Comparison of ENCODE assay signal across 8 cellular contexts in the genomic region with DNA sequence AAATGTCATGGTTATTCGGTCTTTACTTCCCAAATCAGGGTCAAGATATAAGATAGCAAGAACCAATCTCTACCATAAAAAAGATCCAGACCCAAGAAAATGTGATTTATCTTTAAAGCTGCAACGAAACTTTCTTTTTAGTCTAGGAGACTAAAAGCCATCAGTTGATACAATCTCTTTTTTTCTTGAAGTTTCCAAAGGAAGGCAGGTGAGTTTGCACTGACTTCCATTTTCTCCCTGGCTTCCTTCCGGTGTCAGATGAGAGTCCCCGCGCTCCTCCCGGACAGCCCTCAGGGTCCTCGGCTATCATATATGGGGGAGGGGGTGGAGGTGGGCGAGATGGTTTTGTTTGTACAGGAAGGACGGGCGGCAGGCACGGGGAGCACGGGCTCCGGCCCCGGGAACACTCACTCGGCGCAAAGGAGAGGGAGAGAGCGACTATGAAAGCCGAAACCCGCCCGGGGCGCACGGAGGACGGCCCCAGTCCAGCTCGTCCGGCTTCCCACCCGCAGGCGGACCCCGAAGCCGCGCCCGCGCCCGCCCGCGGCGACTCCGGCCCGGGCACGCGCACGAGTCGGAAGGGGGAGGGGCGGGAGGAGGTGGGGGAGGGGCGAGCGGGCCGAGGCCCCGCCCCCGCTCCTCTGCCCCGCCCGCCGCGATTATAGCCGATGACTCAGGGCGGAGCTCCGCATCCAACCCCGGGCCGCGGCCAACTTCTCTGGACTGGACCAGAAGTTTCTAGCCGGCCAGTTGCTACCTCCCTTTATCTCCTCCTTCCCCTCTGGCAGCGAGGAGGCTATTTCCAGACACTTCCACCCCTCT. TPM values are rescaled to one million over a fixed set of nuclear protein-coding genes. Genes with fewer than 3 reads are reported as not detected.
DNase-seq lines count a peak whose midpoint lies in the region; ATAC-seq and TF ChIP-seq lines count a peak whose summit lies in the region.

Gene BAG3 (plus strand): TSS at position 689 of the 822 bp plus-strand sequence. CDS start 296 bp downstream, outside the sequence.

- no peaks in the 10 kb centered on the region for H3K27me3 ChIP-seq in suprapubic skin

- 2% methylated on average over 29 of the region's 60 CpGs for WGBS in suprapubic skin

- H3K4me3 ChIP-seq in Jurkat, Clone E6-1 (ENCODE audit: low read length), result peak within 1 kb of the TSS; percentile 78
- H3K4me3 ChIP-seq in suprapubic skin, result peak within 1 kb of the TSS; percentile 85

- no peaks in the 10 kb centered on the region for H3K36me3 ChIP-seq in suprapubic skin

- H3K9me3 ChIP-seq in suprapubic skin, result no peaks in the 10 kb centered on the region

- peak within 1 kb of the TSS; percentile 93 to 97 for H3K27ac Mint-ChIP-seq in activated naive CD4-positive, alpha-beta T cell treated with anti-CD3 and anti-CD28 coated beads, Interleukin-2, amount 50 U/mL, for 72 hours

- ATAC-seq in GM21528 (IDR thresholded peaks at IDR 0.05; ENCODE audit: low FRiP score, unreplicated experiment), result peak; percentile 84
- peak; percentile 64 to 71 for ATAC-seq in activated naive CD4-positive, alpha-beta T cell treated with anti-CD3 and anti-CD28 coated beads, Interleukin-2, amount 50 U/mL, for 72 hours

- no peak for TF ChIP-seq CTCF in suprapubic skin (IDR thresholded peaks at IDR 0.05)

- H3K4me1 ChIP-seq in suprapubic skin, result peaks cover 30% of the 10 kb centered on the region

- TF ChIP-seq EP300 in suprapubic skin (IDR thresholded peaks at IDR 0.05), result no peak

- peak within 1 kb of the TSS; percentile 96 for H3K27ac ChIP-seq in suprapubic skin

- TF ChIP-seq POLR2A in suprapubic skin (IDR thresholded peaks at IDR 0.05), result no peak

- DNase-seq in DMS53 treated with DMSO at 0.1 percent for 48 hours (lab: John Stamatoyannopoulos, UW; ENCODE audit: unreplicated experiment) (peak; percentile 64), SKM-1 treated with dmso at 0.1 percent for 144 hours (lab: John Stamatoyannopoulos, UW; ENCODE audit: unreplicated experiment) (peak; percentile 67), glomerular endothelial cell (ENCODE audit: extremely low read depth, low read depth, low spot score) (no peak), occipital lobe (lab: John Stamatoyannopoulos, UW) (peak; percentile 70), suprapubic skin (ENCODE audit: low spot score in 2 of 2) (peak; percentile 97)
- DNase-seq in Jurkat, Clone E6-1 (ENCODE audit: low read depth, low spot score), result peak; percentile 55
- DNase-seq in activated naive CD4-positive, alpha-beta T cell treated with anti-CD3 and anti-CD28 coated beads, Interleukin-2, amount 50 U/mL, for 72 hours (ENCODE audit: low spot score in 2 of 2), result peak; percentile 75 to 85

- peaks cover 19 to 39% of the 10 kb centered on the region in 2 donors for H3K36me3 Mint-ChIP-seq in activated naive CD4-positive, alpha-beta T cell treated with anti-CD3 and anti-CD28 coated beads, Interleukin-2, amount 50 U/mL, for 72 hours

- H3K9me3 Mint-ChIP-seq in activated naive CD4-positive, alpha-beta T cell treated with anti-CD3 and anti-CD28 coated beads, Interleukin-2, amount 50 U/mL, for 72 hours, result peaks cover 7 to 8% of the 10 kb centered on the region in 2 donors

RNA-seq across cellular contexts. Expression of gene BAG3, which starts in this region (rescaled TPM):
- polyA plus RNA-seq in Jurkat, Clone E6-1 (2012; ENCODE audit: insufficient read depth, insufficient read length), result 31.2 TPM
- total RNA-seq in activated naive CD4-positive, alpha-beta T cell treated with anti-CD3 and anti-CD28 coated beads, Interleukin-2, amount 50 U/mL, for 72 hours, result 10 to 100 TPM; 25.5 to 31.9 TPM
- total RNA-seq in glomerular endothelial cell (70.9 and 77.7 TPM in 2 replicates), occipital lobe (0.78 TPM), suprapubic skin (10 to 100 TPM; 75.0 to 86.4 (median 78.0) TPM)

Comparison
In these comparisons a context has a peak if more than half of its experiments do, and no peak if none do; other contexts are left out.
1. RNA of gene BAG3 (total RNA-seq): 75.0 to 86.4 TPM in suprapubic skin, 70.9 to 77.7 TPM in glomerular endothelial cell and 25.5 to 31.9 TPM in activated naive CD4-positive, alpha-beta T cell treated with anti-CD3 and anti-CD28 coated beads, Interleukin-2, amount 50 U/mL, for 72 hours; 0.78 TPM in occipital lobe (single experiment); every median in the first group is over 10 times any median in the second.
2. Peak in DNase-seq in occipital lobe; RNA of the gene not detected or under 1 TPM.